Comparison of ENCODE assay signal across 8 cellular contexts in the genomic region with DNA sequence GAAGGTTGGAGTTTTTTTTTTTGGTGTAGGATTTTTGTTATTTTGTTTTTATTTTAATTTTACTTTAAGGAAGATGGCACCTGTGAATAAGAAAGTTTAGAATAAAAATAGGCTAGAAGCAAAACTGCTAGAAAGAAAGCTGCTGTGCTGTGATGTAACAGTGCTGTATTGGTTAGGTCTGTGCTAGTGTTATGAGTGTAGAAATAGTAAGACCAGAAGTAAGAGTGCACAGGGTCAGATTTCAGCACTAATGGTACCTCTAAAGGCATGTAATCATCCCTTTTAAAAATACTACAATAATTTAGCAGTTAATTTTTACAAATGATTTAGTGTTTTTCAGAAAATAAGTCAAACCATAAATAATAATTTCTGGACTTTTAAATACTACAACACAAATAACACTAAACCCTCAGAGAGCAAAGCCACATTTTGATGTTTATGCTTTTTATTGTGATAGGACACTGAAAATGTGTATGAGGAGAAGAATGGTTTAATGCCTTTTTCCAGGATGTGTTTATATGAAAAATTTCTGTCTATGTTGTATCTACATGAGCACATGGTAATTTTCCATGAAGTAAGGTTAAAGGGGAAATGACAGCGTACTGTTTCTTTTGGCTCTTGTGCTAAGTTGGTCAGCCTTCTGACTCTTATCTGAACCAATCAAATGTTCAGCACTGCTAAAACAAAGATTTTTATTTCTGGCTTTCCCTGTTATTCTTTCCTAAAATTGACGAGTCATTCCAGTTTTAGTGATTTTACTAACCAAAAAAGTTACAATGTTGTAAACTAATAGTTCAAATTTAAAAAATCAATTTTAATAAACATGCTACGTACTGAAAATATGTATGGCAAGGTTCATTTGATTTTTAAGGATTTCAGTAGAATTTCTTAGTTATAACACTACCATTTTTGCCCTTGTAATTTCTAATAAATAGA.
DNase-seq lines count a peak whose midpoint lies in the region; ATAC-seq and TF ChIP-seq lines count a peak whose summit lies in the region.

No MANE protein-coding gene starts in this region.

- POLR2A ChIA-PET in AG04450 (lab: Yijun Ruan, JAX) = interaction anchor here (1.1 kb wide), 1 partner anchor 12 kb away, joined by 3 read pairs; no protein-coding TSS in a partner anchor

- ATAC-seq in GM19372 (IDR thresholded peaks at IDR 0.05; ENCODE audit: low read depth, unreplicated experiment) = peak; percentile 81
- peak; percentile 91 for ATAC-seq in HG03342 (IDR thresholded peaks at IDR 0.05; ENCODE audit: unreplicated experiment)

- H3K27ac Mint-ChIP-seq in activated T-cell treated with anti-CD3 and anti-CD28 coated beads, Interleukin-2, amount 50 U/mL, for 24 hours = no peak overlapping the region

- H3K4me1 Mint-ChIP-seq in activated T-cell treated with anti-CD3 and anti-CD28 coated beads, Interleukin-2, amount 50 U/mL, for 24 hours (ENCODE audit: low read depth) = peaks cover 35% of the 10 kb centered on the region

- no peak overlapping the region for H3K4me3 ChIP-seq in AG04450 (ENCODE audit: low read depth, low read length)

- no peaks in the 10 kb centered on the region for H3K27me3 Mint-ChIP-seq in activated T-cell treated with anti-CD3 and anti-CD28 coated beads, Interleukin-2, amount 50 U/mL, for 24 hours

- DNase-seq in AG04450 (ENCODE audit: low read depth, low spot score) (peak; percentile 16), dermis microvascular lymphatic vessel endothelial cell (ENCODE audit: low read depth in 2 of 2) (peak; percentile 98 to 99), medulla oblongata (ENCODE audit: extremely low spot score) (no peak), cerebellar cortex (ENCODE audit: low spot score) (no peak), NCI-H446 (lab: John Stamatoyannopoulos, UW) (no peak)
- DNase-seq in activated T-cell treated with anti-CD3 and anti-CD28 coated beads, Interleukin-2, amount 50 U/mL, for 24 hours = no peak

- H3K27me3 ChIP-seq in AG04450 (ENCODE audit: control insufficient read depth, insufficient read depth, low read length) = no peaks in the 10 kb centered on the region

- H3K9me3 ChIP-seq in AG04450 (ENCODE audit: control insufficient read depth, insufficient read depth, low read length) = no peaks in the 10 kb centered on the region

- no peak overlapping the region for H3K27ac ChIP-seq in AG04450 (ENCODE audit: low read depth, low read length)

- no peaks in the 10 kb centered on the region for H3K9me3 Mint-ChIP-seq in activated T-cell treated with anti-CD3 and anti-CD28 coated beads, Interleukin-2, amount 50 U/mL, for 24 hours

- CTCF ChIA-PET in AG04450 (lab: Charles Lee) = interaction anchor here (0.6 to 0.9 kb wide), 2 partner anchors 60 to 861 kb away, joined by 3 read pairs; no protein-coding TSS in a partner anchor

- H3K36me3 Mint-ChIP-seq in activated T-cell treated with anti-CD3 and anti-CD28 coated beads, Interleukin-2, amount 50 U/mL, for 24 hours (ENCODE audit: low read depth) = peaks cover 47% of the 10 kb centered on the region

- H3K4me3 Mint-ChIP-seq in activated T-cell treated with anti-CD3 and anti-CD28 coated beads, Interleukin-2, amount 50 U/mL, for 24 hours = no peak overlapping the region

- no peak for TF ChIP-seq CTCF in AG04450 (IDR thresholded peaks at IDR 0.05; ENCODE audit: low read depth, low read length)

Comparison
In these comparisons a context has a peak if more than half of its experiments do, and no peak if none do; other contexts are left out.
1. DNase-seq: peak in AG04450 (single experiment) and dermis microvascular lymphatic vessel endothelial cell (2 of 2); none in medulla oblongata (single experiment), cerebellar cortex (single experiment), activated T-cell treated with anti-CD3 and anti-CD28 coated beads, Interleukin-2, amount 50 U/mL, for 24 hours (single experiment) and NCI-H446 (0 of 2).